ENCODE assay signal across 9 cellular contexts in the genomic region with DNA sequence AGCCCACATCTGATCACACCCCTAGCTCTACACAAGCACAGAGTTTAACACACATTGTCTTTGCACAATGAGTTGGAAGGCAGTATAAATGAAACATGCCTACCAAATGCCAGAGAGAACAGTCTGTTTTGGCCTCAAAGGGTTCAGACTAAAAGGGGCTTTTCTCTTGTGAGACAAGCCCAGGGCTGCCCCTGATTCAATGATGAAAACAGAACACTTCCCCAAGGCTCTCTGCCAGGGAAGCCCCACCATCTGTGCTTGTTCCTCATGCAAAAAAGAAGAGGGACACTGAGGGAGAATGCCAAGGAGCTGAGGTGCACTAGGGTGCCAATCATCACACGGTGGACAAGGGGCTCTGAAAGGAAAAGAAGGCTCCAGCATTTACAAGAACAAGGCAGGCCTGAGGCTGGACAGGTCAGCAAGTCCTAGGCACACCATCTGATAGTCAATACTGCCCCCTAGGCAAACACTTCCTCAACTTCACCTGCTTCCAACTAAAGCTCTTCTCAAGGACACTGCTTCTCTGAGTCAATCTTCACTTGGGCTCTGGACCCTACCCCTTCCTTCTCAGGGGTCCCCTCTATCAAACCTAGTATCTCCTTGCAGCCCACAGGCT. TPM values are rescaled to one million over a fixed set of nuclear protein-coding genes. Genes with fewer than 3 reads are reported as not detected.
DNase-seq lines count a peak whose midpoint lies in the region; ATAC-seq and TF ChIP-seq lines count a peak whose summit lies in the region.
"Had no signal": no experiment of that assay in that cellular context is flagged by ENCODE, and none has a peak within 500 bp of the region (broad histone marks: within the 10 kb centered on the region; RNA-seq: fewer than 3 reads in every experiment).

No MANE protein-coding gene starts in this region.

- no peak overlapping the region for H3K4me3 Mint-ChIP-seq in mesothelial cell of epicardium
- H3K4me3 Mint-ChIP-seq: activated naive CD4-positive, alpha-beta T cell treated with anti-CD3 and anti-CD28 coated beads, Interleukin-2, amount 50 U/mL, for 24 hours had no signal

- H3K4me2 ChIP-seq in hepatocyte, result no peak overlapping the region

- no peaks in the 10 kb centered on the region for H4K20me1 ChIP-seq in hepatocyte (ENCODE audit: insufficient read depth, poor library complexity, severe bottlenecking)

- peak; percentile 43; the same call in 1 of the 3 replicates for ATAC-seq in RWPE2 (ENCODE audit: low read depth)

- no peaks in the 10 kb centered on the region for H3K79me2 ChIP-seq in hepatocyte

- H3K36me3 ChIP-seq in RWPE2 (ENCODE audit: low read depth), result peaks cover 51% of the 10 kb centered on the region
- H3K36me3 ChIP-seq in hepatocyte (replicated peaks; ENCODE audit: insufficient read depth, low read depth), result peaks cover 3% of the 10 kb centered on the region
- H3K36me3 ChIP-seq in ovary, result no peaks in the 10 kb centered on the region

- DNase-seq in HFF-Myc (ENCODE audit: extremely low read depth, low read depth) (peak; percentile 9), RWPE2 (ENCODE audit: low spot score) (no peak), hepatocyte (ENCODE audit: low spot score) (peak; percentile 25), ovary (no peak), NCI-H2107 treated with DMSO at 0.1 percent for 48 hours (lab: John Stamatoyannopoulos, UW; ENCODE audit: unreplicated experiment) (no peak), mesothelial cell of epicardium (ENCODE audit: low spot score in 2 of 2, unreplicated experiment in 2 of 2) (no peak)
- DNase-seq in effector CD4-positive, alpha-beta T cell, result no peak

- no peak overlapping the region for H3K27ac Mint-ChIP-seq in mesothelial cell of epicardium
- H3K27ac Mint-ChIP-seq: activated naive CD4-positive, alpha-beta T cell treated with anti-CD3 and anti-CD28 coated beads, Interleukin-2, amount 50 U/mL, for 24 hours had no signal

- H3K9me3 Mint-ChIP-seq in mesothelial cell of epicardium, result no peaks in the 10 kb centered on the region
- H3K9me3 Mint-ChIP-seq: activated naive CD4-positive, alpha-beta T cell treated with anti-CD3 and anti-CD28 coated beads, Interleukin-2, amount 50 U/mL, for 24 hours had no signal

- no peaks in the 10 kb centered on the region for H3K27me3 Mint-ChIP-seq in mesothelial cell of epicardium (ENCODE audit: low read depth)
- H3K27me3 Mint-ChIP-seq: activated naive CD4-positive, alpha-beta T cell treated with anti-CD3 and anti-CD28 coated beads, Interleukin-2, amount 50 U/mL, for 24 hours had no signal

- H3K4me1 ChIP-seq in RWPE2 (ENCODE audit: insufficient read depth, poor library complexity, severe bottlenecking) (no peaks in the 10 kb centered on the region), hepatocyte (ENCODE audit: insufficient read depth) (no peaks in the 10 kb centered on the region), ovary (ENCODE audit: insufficient read depth) (no peaks in the 10 kb centered on the region)

- peaks cover 35% of the 10 kb centered on the region for H3K36me3 Mint-ChIP-seq in mesothelial cell of epicardium

- no peaks in the 10 kb centered on the region for H3K9me2 ChIP-seq in hepatocyte (replicated peaks; ENCODE audit: insufficient read depth)

- no peaks in the 10 kb centered on the region for H3K27me3 ChIP-seq in RWPE2 (ENCODE audit: insufficient read depth, poor library complexity, severe bottlenecking)
- H3K27me3 ChIP-seq in hepatocyte, result no peaks in the 10 kb centered on the region
- H3K27me3 ChIP-seq in ovary, result no peaks in the 10 kb centered on the region

- no peak for TF ChIP-seq EP300 in ovary (IDR thresholded peaks at IDR 0.05)

- H3K4me3 ChIP-seq in HFF-Myc (replicated peaks; ENCODE audit: low read depth, low read length) (no peak overlapping the region), RWPE2 (ENCODE audit: severe bottlenecking) (no peak overlapping the region), hepatocyte (no peak overlapping the region), ovary (no peak overlapping the region)

- TF ChIP-seq CTCF in C4-2B (conservative IDR thresholded peaks at IDR 0.05), result peak; percentile 36
- peak; percentile 35 for TF ChIP-seq CTCF in HFF-Myc (IDR thresholded peaks at IDR 0.05; ENCODE audit: low read depth, low read length, missing control alignments)
- peak; percentile 23 for TF ChIP-seq CTCF in RWPE2 (IDR thresholded peaks at IDR 0.05; ENCODE audit: poor library complexity, severe bottlenecking)
- peak; percentile 16 for TF ChIP-seq CTCF in hepatocyte (IDR thresholded peaks at IDR 0.05; ENCODE audit: poor library complexity)
- no peak for TF ChIP-seq CTCF in ovary (IDR thresholded peaks at IDR 0.05)
- no peak for TF ChIP-seq CTCF in mesothelial cell of epicardium (IDR thresholded peaks at IDR 0.05; ENCODE audit: unreplicated experiment)

- WGBS in hepatocyte (ENCODE audit: low lambda C conversion rate, missing lambda C conversion rate), result 89% methylated on average over 1 of the region's 1 CpG
- WGBS in ovary, 3 donors, result 50 to 81% (median 55%) methylated on average over 1 of the region's 1 CpG

- H3K4me1 Mint-ChIP-seq in mesothelial cell of epicardium, result no peaks in the 10 kb centered on the region
- H3K4me1 Mint-ChIP-seq: activated naive CD4-positive, alpha-beta T cell treated with anti-CD3 and anti-CD28 coated beads, Interleukin-2, amount 50 U/mL, for 24 hours had no signal

- intact Hi-C loops in ovary (cut with DNase I), result no loop called here

- TF ChIP-seq POLR2A in ovary (IDR thresholded peaks at IDR 0.05), result no peak

- H3K27ac ChIP-seq in C4-2B, result no peak overlapping the region
- no peak overlapping the region for H3K27ac ChIP-seq in RWPE2 (ENCODE audit: poor library complexity, severe bottlenecking)
- H3K27ac ChIP-seq in hepatocyte, result no peak overlapping the region
- H3K27ac ChIP-seq in ovary, result no peak overlapping the region

- H3K9me3 ChIP-seq in RWPE2 (ENCODE audit: severe bottlenecking), result no peaks in the 10 kb centered on the region
- no peaks in the 10 kb centered on the region for H3K9me3 ChIP-seq in hepatocyte (ENCODE audit: low read depth)
- no peaks in the 10 kb centered on the region for H3K9me3 ChIP-seq in ovary

- H2AFZ ChIP-seq in hepatocyte, result no peak overlapping the region

RNA-seq across cellular contexts. Expression of a gene that starts 37.5 kb away (rescaled TPM):
- total RNA-seq in hepatocyte (0.28 and 0.37 TPM in 2 replicates), ovary (10 to 100 TPM in 1 of 7 donors, 1 to 10 TPM in 2, under 1 TPM in 3, not detected in 1; 0.12 to 10.2 (median 1.3) TPM), mesothelial cell of epicardium (1.0 to 2.5 TPM (median 1.9 TPM) in 3 replicates)
- polyA plus RNA-seq in hepatocyte (1.3 and 2.3 TPM in 2 replicates), ovary (under 1 TPM; 0.17 to 0.55 TPM)

Comparison
In these comparisons a context has a peak if more than half of its experiments do, and no peak if none do; other contexts are left out.
1. CTCF ChIP-seq: peak in C4-2B (single experiment), HFF-Myc (single experiment), RWPE2 (single experiment) and hepatocyte (single experiment); none in ovary (0 of 3) and mesothelial cell of epicardium (single experiment).
2. DNase-seq: peak in HFF-Myc (single experiment) and hepatocyte (single experiment); none in RWPE2 (single experiment), ovary (0 of 5), effector CD4-positive, alpha-beta T cell (single experiment), NCI-H2107 treated with DMSO at 0.1 percent for 48 hours (single experiment) and mesothelial cell of epicardium (0 of 2).